Comparison of ENCODE assay signal across 11 cellular contexts in genomic region chr1:115643636-115644035, GRCh38. TPM values are rescaled to one million over a fixed set of nuclear protein-coding genes. Genes with fewer than 3 reads are reported as not detected.
DNase-seq lines count a peak whose midpoint lies in the region; ATAC-seq, FAIRE-seq and TF ChIP-seq lines count a peak whose summit lies in the region.
"Had no signal": no experiment of that assay in that cellular context is flagged by ENCODE, and none has a peak within 500 bp of the region (broad histone marks: within the 10 kb centered on the region; RNA-seq: fewer than 3 reads in every experiment).

No MANE protein-coding gene starts in this region.

- H3K14ac ChIP-seq in IMR-90 (replicated peaks; ENCODE audit: low read depth, low read length) = no peak overlapping the region
- H3K14ac ChIP-seq in H1 (ENCODE audit: insufficient read length) = no peak overlapping the region

- no TSS peak for BruUV-seq in IMR-90 (replicated peaks; lab: Mats Ljungman, UMichigan)

- H3K79me1 ChIP-seq in IMR-90 (ENCODE audit: low read depth in 1 of 2, low read length in 2 of 2) (peaks cover 29 to 37% of the 10 kb centered on the region in 2 experiments), H1 (ENCODE audit: low read depth, low read length) (0 out of 2 replicates have a peak, but pooled peaks cover 3% of the 10 kb centered on the region)

- H4K8ac ChIP-seq in IMR-90 (ENCODE audit: low read depth in 2 of 2, low read length in 2 of 2) = no peak overlapping the region
- no peak overlapping the region for H4K8ac ChIP-seq in H1 (ENCODE audit: extremely low read depth, insufficient read depth, low read length)

- H3K9ac ChIP-seq in IMR-90 (ENCODE audit: low read depth, low read length) (no peak overlapping the region), H1 (replicated peaks in 1 of 4; ENCODE audit: extremely low read depth in 1 of 4, low read depth in 3 of 4, low read length in 3 of 4) (no peak overlapping the region)

- H2BK15ac ChIP-seq in IMR-90 (ENCODE audit: low read depth, low read length) (no peak overlapping the region), H1 (ENCODE audit: low read length) (no peak overlapping the region)

- H2AFZ ChIP-seq in IMR-90 (replicated peaks; ENCODE audit: low read length, poor library complexity) (no peak overlapping the region), H1 (ENCODE audit: low read length) (no peak overlapping the region)

- H3K36me3 Mint-ChIP-seq in activated CD4-positive, alpha-beta T cell treated with anti-CD3 and anti-CD28 coated beads, Interleukin-2, amount 10 ng/mL, durations not matched to agents 7 days and 5 days (ENCODE audit: low read depth) = peaks cover 19% of the 10 kb centered on the region
- H3K36me3 Mint-ChIP-seq in osteocyte (ENCODE audit: unreplicated experiment) = peaks cover 2% of the 10 kb centered on the region

- peaks cover 3% of the 10 kb centered on the region for H3K9me1 ChIP-seq in IMR-90 (ENCODE audit: insufficient read depth, low read length)

- peaks cover 10 to 54% of the 10 kb centered on the region in 2 experiments; a peak in 3 of 4 replicates for H3K79me2 ChIP-seq in H1 (ENCODE audit: control insufficient read depth in 1 of 2, insufficient read depth in 2 of 2, low read length in 2 of 2)

- no peaks in the 10 kb centered on the region for H3K36me3 ChIP-seq in IMR-90 (ENCODE audit: control insufficient read depth, insufficient read depth, low read length)
- no peaks in the 10 kb centered on the region for H3K36me3 ChIP-seq in H1 (ENCODE audit: control insufficient read depth in 2 of 4, insufficient read depth in 4 of 4, low read length in 3 of 4)
- H3K36me3 ChIP-seq: neutrophil had no signal

- no peak overlapping the region for H2BK120ac ChIP-seq in IMR-90 (ENCODE audit: low read depth, low read length)
- H2BK120ac ChIP-seq in H1 (replicated peaks; ENCODE audit: low read depth, low read length) = no peak overlapping the region

- peaks cover 16% of the 10 kb centered on the region for H3K27me3 Mint-ChIP-seq in activated CD4-positive, alpha-beta T cell treated with anti-CD3 and anti-CD28 coated beads, Interleukin-2, amount 10 ng/mL, durations not matched to agents 7 days and 5 days
- H3K27me3 Mint-ChIP-seq in osteocyte (ENCODE audit: unreplicated experiment) = peaks cover 1% of the 10 kb centered on the region

- no peak for TF ChIP-seq POLR2A in IMR-90 (IDR thresholded peaks at IDR 0.05; ENCODE audit: low read depth, low read length)
- TF ChIP-seq POLR2A in H1 (IDR thresholded peaks at IDR 0.05; ENCODE audit: control extremely low read depth in 1 of 2, low read depth in 2 of 2, low read length in 2 of 2) = no peak

- peaks cover 8% of the 10 kb centered on the region for H3K23me2 ChIP-seq in H1 (ENCODE audit: low read depth, low read length)

- FAIRE-seq in H1 (lab: Jason Lieb, UNC) = no peak
- FAIRE-seq: islet of Langerhans had no signal

- H3K4me3 Mint-ChIP-seq in activated CD4-positive, alpha-beta T cell treated with anti-CD3 and anti-CD28 coated beads, Interleukin-2, amount 10 ng/mL, durations not matched to agents 7 days and 5 days = peak overlapping the region; percentile 86
- peak overlapping the region; percentile 84 for H3K4me3 Mint-ChIP-seq in osteocyte (ENCODE audit: unreplicated experiment)

- intact Hi-C loops in IMR-90 (cut with micrococcal nuclease) = loop anchor here (5.0 kb wide), 1 partner anchor 64 kb away; no protein-coding TSS in a partner anchor

- no peak overlapping the region for H4K5ac ChIP-seq in IMR-90 (ENCODE audit: low read depth, low read length)
- H4K5ac ChIP-seq in H1 (ENCODE audit: insufficient read length, low read depth, low read length) = no peak overlapping the region

- no peak overlapping the region for H3K56ac ChIP-seq in IMR-90 (ENCODE audit: extremely low read depth, insufficient read depth, low read length)
- no peak overlapping the region for H3K56ac ChIP-seq in H1 (replicated peaks; ENCODE audit: insufficient read length, low read depth, low read length)

- TF ChIP-seq CTCF in IMR-90 (conservative IDR thresholded peaks at IDR 0.05; ENCODE audit: low read depth, low read length) (no peak), H1 (IDR thresholded peaks at IDR 0.05; ENCODE audit: control extremely low read depth in 1 of 3, insufficient read depth in 1 of 3, low read depth in 1 of 3, low read length in 3 of 3) (no peak), osteocyte (IDR thresholded peaks at IDR 0.05) (no peak), GM10266 (IDR thresholded peaks at IDR 0.05; ENCODE audit: control insufficient read depth, insufficient read depth, low read depth, missing control alignments) (no peak)

- H3K4me1 ChIP-seq in IMR-90 (ENCODE audit: control insufficient read depth, insufficient read depth, low read length) (no peaks in the 10 kb centered on the region), H1 (replicated peaks in 1 of 4; ENCODE audit: control insufficient read depth in 3 of 4, insufficient read depth in 4 of 4, low read length in 3 of 4) (peaks cover 5 to 21% (median 11%) of the 10 kb centered on the region in 4 experiments; a peak in 5 of 7 replicates)

- no peak overlapping the region for H2AK9ac ChIP-seq in IMR-90 (replicated peaks; ENCODE audit: low read depth, low read length, poor library complexity)

- H2BK12ac ChIP-seq in H1 (ENCODE audit: low read depth, low read length) = no peak overlapping the region

- H3K23ac ChIP-seq in IMR-90 (ENCODE audit: low read depth, low read length) = peak overlapping the region; percentile 57; the same call in 1 of the 2 replicates
- no peak overlapping the region for H3K23ac ChIP-seq in H1 (ENCODE audit: insufficient read length)

- no peak overlapping the region for H3K27ac Mint-ChIP-seq in activated CD4-positive, alpha-beta T cell treated with anti-CD3 and anti-CD28 coated beads, Interleukin-2, amount 10 ng/mL, durations not matched to agents 7 days and 5 days
- peak overlapping the region; percentile 83 for H3K27ac Mint-ChIP-seq in osteocyte (ENCODE audit: unreplicated experiment)

- peaks cover 4% of the 10 kb centered on the region; the same call in 1 of the 2 replicates for H3K9me3 ChIP-seq in IMR-90 (ENCODE audit: control insufficient read depth, insufficient read depth, low read length)
- peaks cover 6 to 7% of the 10 kb centered on the region in 2 experiments; a peak in 2 of 4 replicates for H3K9me3 ChIP-seq in H1 (ENCODE audit: insufficient read depth in 2 of 2, low read depth in 1 of 2, low read length in 1 of 2)
- H3K9me3 ChIP-seq: neutrophil had no signal

- H2BK20ac ChIP-seq in IMR-90 (ENCODE audit: low read depth, low read length) = no peak overlapping the region
- H2BK20ac ChIP-seq in H1 (ENCODE audit: low read length) = no peak overlapping the region

- TF ChIP-seq EP300 in H1 (IDR thresholded peaks at IDR 0.05; ENCODE audit: borderline replicate concordance in 1 of 2, low read depth in 2 of 2, low read length in 2 of 2) = no peak

- H3K9me3 Mint-ChIP-seq in activated CD4-positive, alpha-beta T cell treated with anti-CD3 and anti-CD28 coated beads, Interleukin-2, amount 10 ng/mL, durations not matched to agents 7 days and 5 days = peaks cover 12% of the 10 kb centered on the region
- H3K9me3 Mint-ChIP-seq in osteocyte (ENCODE audit: unreplicated experiment) = peaks cover 1% of the 10 kb centered on the region

- CTCF ChIA-PET in activated CD4-positive, alpha-beta T cell treated with anti-CD3 and anti-CD28 coated beads, Interleukin-2, amount 10 ng/mL, durations not matched to agents 7 days and 5 days (lab: Charles Lee) = interaction anchor here (1.3 kb wide), 1 partner anchor 19 kb away, joined by 5 read pairs; no protein-coding TSS in a partner anchor
- CTCF ChIA-PET in IMR-90 (lab: Yijun Ruan, JAX) (interaction anchor here (1.1 kb wide), 2 partner anchors 63 to 121 kb away, joined by 3 to 4 read pairs; no protein-coding TSS in a partner anchor), H1 (lab: Charles Lee; ENCODE audit: partially characterized antibody) (interaction anchor here (0.6 to 1.7 kb wide), 7 partner anchors 17 to 469 kb away, joined by 3 to 7 read pairs (median 4); no protein-coding TSS in a partner anchor), HEK293T (lab: Yijun Ruan, JAX) (no interaction called here)

- H3K4me2 ChIP-seq in IMR-90 (ENCODE audit: low read depth, low read length) = no peak overlapping the region
- peak overlapping the region; percentile 61 to 78; a peak in 3 of 4 replicates for H3K4me2 ChIP-seq in H1 (ENCODE audit: insufficient read depth in 1 of 2, low read depth in 2 of 2, low read length in 2 of 2)

- peaks cover 19% of the 10 kb centered on the region for H3K4me1 Mint-ChIP-seq in activated CD4-positive, alpha-beta T cell treated with anti-CD3 and anti-CD28 coated beads, Interleukin-2, amount 10 ng/mL, durations not matched to agents 7 days and 5 days
- peaks cover 12% of the 10 kb centered on the region for H3K4me1 Mint-ChIP-seq in osteocyte (ENCODE audit: unreplicated experiment)

- dilution Hi-C loops in IMR-90 (cut with HindIII; ENCODE audit: low sequenced_read_pairs, unreplicated experiment) = no loop called here

- H3K4ac ChIP-seq in IMR-90 (ENCODE audit: low read depth, low read length) (no peak overlapping the region), H1 (replicated peaks; ENCODE audit: insufficient read length, low read depth, low read length) (no peak overlapping the region)

- H4K91ac ChIP-seq in IMR-90 (ENCODE audit: insufficient read depth, low read depth, low read length) (no peak overlapping the region), H1 (replicated peaks; ENCODE audit: insufficient read length, low read length) (no peak overlapping the region)

- POLR2A ChIA-PET in activated CD4-positive, alpha-beta T cell treated with anti-CD3 and anti-CD28 coated beads, Interleukin-2, amount 10 ng/mL, durations not matched to agents 7 days and 5 days (lab: Charles Lee) = no interaction called here
- POLR2A ChIA-PET in IMR-90 (lab: Charles Lee; ENCODE audit: unreplicated experiment) (no interaction called here), H1 (lab: Charles Lee; ENCODE audit: partially characterized antibody) (interaction anchor here (1.1 kb wide), 1 partner anchor 64 kb away, joined by 3 read pairs; no protein-coding TSS in a partner anchor), HEK293T (lab: Yijun Ruan, JAX) (interaction anchor here (1.4 kb wide), 1 partner anchor 63 kb away, joined by 3 read pairs; no protein-coding TSS in a partner anchor)

- no peak for TF ChIP-seq RAD21 in IMR-90 (IDR thresholded peaks at IDR 0.05; ENCODE audit: low read length)
- TF ChIP-seq RAD21 in H1 (IDR thresholded peaks at IDR 0.05 in 1 of 2, conservative IDR thresholded peaks at IDR 0.05 in 1 of 2; ENCODE audit: low read depth in 2 of 2, low read length in 2 of 2) = no peak

- H4K20me1 ChIP-seq in IMR-90 (ENCODE audit: insufficient read depth, low read length) (peaks cover 6% of the 10 kb centered on the region; the same call in 1 of the 2 replicates), H1 (replicated peaks in 1 of 2; ENCODE audit: control insufficient read depth in 1 of 2, insufficient read depth in 2 of 2, low read length in 2 of 2) (peaks cover 0 to 4% of the 10 kb centered on the region in 2 experiments)

- H3K18ac ChIP-seq in IMR-90 (ENCODE audit: low read depth, low read length) (no peak overlapping the region), H1 (ENCODE audit: extremely low read depth, low read length) (no peak overlapping the region)

- H3K4me3 ChIP-seq in IMR-90 (ENCODE audit: insufficient read depth, low read depth, low read length) (no peak overlapping the region), H1 (ENCODE audit: extremely low read depth in 1 of 4, insufficient read depth in 2 of 4, low read depth in 3 of 4, low read length in 4 of 4) (peak overlapping the region in 1 of 4 experiments; percentile 98; a peak in 2 of 8 replicates)

- no peak overlapping the region for H2AK5ac ChIP-seq in IMR-90 (ENCODE audit: low read depth, low read length)
- no peak overlapping the region for H2AK5ac ChIP-seq in H1 (ENCODE audit: low read depth, low read length)

- H3K27ac ChIP-seq in IMR-90 (ENCODE audit: insufficient read depth, low read length) (no peak overlapping the region), H1 (ENCODE audit: low read depth, low read length) (no peak overlapping the region)
- H3K27ac ChIP-seq: neutrophil had no signal

- DNase-seq in activated CD4-positive, alpha-beta T cell treated with anti-CD3 and anti-CD28 coated beads, Interleukin-2, amount 10 ng/mL, durations not matched to agents 7 days and 5 days = no peak
- no peak for DNase-seq in activated CD4-positive, alpha-beta T cell treated with anti-CD3 and anti-CD28 coated beads, Interleukin-2, amount 50 U/mL, for 48 hours
- DNase-seq in IMR-90 (no peak), H1 (ENCODE audit: low read depth in 1 of 2, low spot score in 2 of 2) (no peak), osteocyte (ENCODE audit: extremely low spot score, unreplicated experiment) (no peak), HEK293T (ENCODE audit: extremely low spot score) (no peak), GM10266 (ENCODE audit: extremely low spot score) (no peak)
- DNase-seq: central memory CD4-positive, alpha-beta T cell had no signal

- no CpG with 5 or more reads among the region's 1 CpG for WGBS in IMR-90 (ENCODE audit: extremely low coverage in 2 of 2, insufficient read length in 1 of 2), 2 experiments
- WGBS in H1 (ENCODE audit: extremely low coverage in 1 of 2, insufficient coverage in 1 of 2, insufficient read length in 1 of 2, insufficient replicate concordance in 2 of 2, low coverage in 1 of 2, low lambda C conversion rate in 2 of 2, missing lambda C conversion rate in 1 of 2), 2 experiments = 85% methylated on average over 1 of the region's 1 CpG; no CpG with 5 or more reads in 1 of the 2 experiments

- in situ Hi-C loops in IMR-90 (cut with MboI; ENCODE audit: low sequenced_read_pairs) = no loop called here

- H2BK5ac ChIP-seq in IMR-90 (ENCODE audit: low read depth, low read length, poor library complexity, severe bottlenecking) (no peak overlapping the region), H1 (ENCODE audit: low read depth, low read length) (no peak overlapping the region)

- ATAC-seq in IMR-90 (ENCODE audit: low read depth) (no peak), HG02852 (IDR thresholded peaks at IDR 0.05; ENCODE audit: unreplicated experiment) (no peak)

- H3K27me3 ChIP-seq in IMR-90 (ENCODE audit: control insufficient read depth, insufficient read depth, low read length) = no peaks in the 10 kb centered on the region; the same call in 1 of the 2 replicates
- no peaks in the 10 kb centered on the region; a peak in 2 of 7 replicates for H3K27me3 ChIP-seq in H1 (replicated peaks in 1 of 4; ENCODE audit: control insufficient read depth in 3 of 4, extremely low read depth in 1 of 4, insufficient read depth in 3 of 4, low read length in 3 of 4)

RNA-seq across cellular contexts. Expression of gene VANGL1, which starts 1.9 kb away (rescaled TPM):
- total RNA-seq in activated CD4-positive, alpha-beta T cell treated with anti-CD3 and anti-CD28 coated beads, Interleukin-2, amount 10 ng/mL, durations not matched to agents 7 days and 5 days = 10 to 100 TPM; 16.4 to 19.3 TPM
- 6.1 and 7.5 TPM in 2 replicates for total RNA-seq in IMR-90 (2012; rRNA removed)
- polyA plus RNA-seq in IMR-90 (2012; rRNA removed) = 6.7 and 7.5 TPM in 2 replicates
- 3.2 and 4.9 TPM in 2 replicates for polyA plus RNA-seq in IMR-90 (2012; cell fraction: cytosol; rRNA removed)
- 2.0 and 2.8 TPM in 2 replicates for polyA plus RNA-seq in IMR-90 (2012; cell fraction: nucleus; rRNA removed; ENCODE audit: low replicate concordance)
- 13.4 and 14.6 TPM in 2 replicates for total RNA-seq in H1 (2021; fragmentation: NEBNext Ultra II Directional; extraction: Animal tissue kit (Norgen Biotek cat#: 25700))
- polyA plus RNA-seq in H1 (2011; rRNA removed) = 9.4 and 9.7 TPM in 2 replicates
- polyA plus RNA-seq in H1 (2011; cell fraction: cytosol; rRNA removed) = 8.7 TPM
- polyA plus RNA-seq in H1 (2011; cell fraction: nucleus; rRNA removed) = 8.4 TPM
- 9.1 to 12.9 TPM (median 11.1 TPM) in 4 replicates for polyA plus RNA-seq in H1 (2012, experiment 1 of 2)
- polyA plus RNA-seq in H1 (2012, experiment 2 of 2) = 5.0 TPM
- 14.6 TPM for polyA plus RNA-seq in H1 (2013, experiment 1 of 2)
- polyA plus RNA-seq in H1 (2013, experiment 2 of 2) = 18.0 TPM
- polyA minus RNA-seq in H1 (2011; rRNA and poly(A)+ RNA removed) = 16.0 and 22.8 TPM in 2 replicates
- 14.3 TPM for polyA minus RNA-seq in H1 (2011; cell fraction: cytosol; rRNA and poly(A)+ RNA removed)
- 10.1 TPM for polyA minus RNA-seq in H1 (2011; cell fraction: nucleus; rRNA and poly(A)+ RNA removed)
- 16.2 and 16.7 TPM in 2 replicates for total RNA-seq in osteocyte

Comparison
In these comparisons a context has a peak if more than half of its experiments do, and no peak if none do; other contexts are left out.
1. POLR2A ChIA-PET loops: an anchor here in H1 (1.1 kb wide) and HEK293T (1.4 kb wide); none called in activated CD4-positive, alpha-beta T cell treated with anti-CD3 and anti-CD28 coated beads, Interleukin-2, amount 10 ng/mL, durations not matched to agents 7 days and 5 days and IMR-90.